In genomic region chr22:18095101-18095805, GRCh38 we compare ENCODE assay signal across 21 cellular contexts. TPM values are rescaled to one million over a fixed set of nuclear protein-coding genes. Genes with fewer than 3 reads are reported as not detected.
A peak's percentile ranks its signal among the peaks of the same experiment; 100 is the strongest.
DNase-seq lines count a peak whose midpoint lies in the region; ATAC-seq, FAIRE-seq and TF ChIP-seq lines count a peak whose summit lies in the region.
"Had no signal": no experiment of that assay in that cellular context is flagged by ENCODE, and none has a peak within 500 bp of the region (broad histone marks: within the 10 kb centered on the region; RNA-seq: fewer than 3 reads in every experiment).

No MANE protein-coding gene starts in this region.

- peaks cover 45% of the 10 kb centered on the region for H3K36me3 Mint-ChIP-seq in activated CD8-positive, alpha-beta T cell treated with anti-CD3 and anti-CD28 coated beads for 36 hours (ENCODE audit: low read depth)
- peaks cover 41% of the 10 kb centered on the region for H3K36me3 Mint-ChIP-seq in activated CD8-positive, alpha-beta T cell treated with anti-CD3 and anti-CD28 coated beads, Interleukin-2, amount 10 ng/mL, durations not matched to agents 7 days and 5 days (ENCODE audit: low read depth)

- H3K4me1 ChIP-seq in endothelial cell of umbilical vein (ENCODE audit: control insufficient read depth, extremely low read depth, insufficient read depth, low read length) (peaks cover 14% of the 10 kb centered on the region), small intestine (ENCODE audit: control insufficient read depth in 2 of 2, insufficient read depth in 1 of 2, low read depth in 1 of 2, low read length in 1 of 2) (peaks cover 5 to 8% of the 10 kb centered on the region in 2 donors)

- no peak overlapping the region for H3K27ac ChIP-seq in endothelial cell of umbilical vein (ENCODE audit: insufficient read depth, low read depth, low read length)
- peak overlapping the region; percentile 34 to 38 for H3K27ac ChIP-seq in small intestine (ENCODE audit: low read depth in 1 of 2, low read length in 1 of 2)
- H3K27ac ChIP-seq: epithelial cell of prostate had no signal

- CTCF ChIA-PET in activated CD8-positive, alpha-beta T cell treated with anti-CD3 and anti-CD28 coated beads for 36 hours (lab: Charles Lee) = interaction anchor here (0.6 kb wide), 1 partner anchor 19 kb away, joined by 3 read pairs; no protein-coding TSS in a partner anchor
- CTCF ChIA-PET in activated CD8-positive, alpha-beta T cell treated with anti-CD3 and anti-CD28 coated beads, Interleukin-2, amount 10 ng/mL, durations not matched to agents 7 days and 5 days (lab: Charles Lee) = no interaction called here
- CTCF ChIA-PET in endothelial cell of umbilical vein (lab: Charles Lee) = interaction anchor here (5.3 kb wide), 1 partner anchor 18 kb away, joined by 41 read pairs; the partner anchor contains the start of gene PEX26

- H3K4me3 Mint-ChIP-seq in activated CD8-positive, alpha-beta T cell treated with anti-CD3 and anti-CD28 coated beads for 36 hours = no peak overlapping the region
- H3K4me3 Mint-ChIP-seq in activated CD8-positive, alpha-beta T cell treated with anti-CD3 and anti-CD28 coated beads, Interleukin-2, amount 10 ng/mL, durations not matched to agents 7 days and 5 days = no peak overlapping the region
- H3K4me3 Mint-ChIP-seq: central memory CD8-positive, alpha-beta T cell had no signal

- H3K27ac Mint-ChIP-seq in activated CD8-positive, alpha-beta T cell treated with anti-CD3 and anti-CD28 coated beads for 36 hours = no peak overlapping the region
- H3K27ac Mint-ChIP-seq in activated CD8-positive, alpha-beta T cell treated with anti-CD3 and anti-CD28 coated beads, Interleukin-2, amount 10 ng/mL, durations not matched to agents 7 days and 5 days = no peak overlapping the region
- H3K27ac Mint-ChIP-seq: progenitor cell of endocrine pancreas had no signal

- no peaks in the 10 kb centered on the region for H3K36me3 ChIP-seq in endothelial cell of umbilical vein (ENCODE audit: control insufficient read depth in 2 of 2, extremely low read depth in 1 of 2, insufficient read depth in 2 of 2, low read length in 2 of 2)
- peaks cover 2% of the 10 kb centered on the region in 2 donors for H3K36me3 ChIP-seq in small intestine (ENCODE audit: control insufficient read depth in 2 of 2, insufficient read depth in 2 of 2, low read length in 2 of 2)

- H3K79me2 ChIP-seq in endothelial cell of umbilical vein (ENCODE audit: control insufficient read depth, insufficient read depth, low read length) = peaks cover 1% of the 10 kb centered on the region

- H3K4me3 ChIP-seq in endothelial cell of umbilical vein (replicated peaks in 1 of 3; ENCODE audit: insufficient read depth in 1 of 3, low read depth in 1 of 3, low read length in 3 of 3) (no peak overlapping the region), small intestine (ENCODE audit: low read depth in 1 of 2, low read length in 2 of 2) (no peak overlapping the region)
- H3K4me3 ChIP-seq: heart right ventricle had no signal

- BruUV-seq in endothelial cell of umbilical vein (replicated peaks; lab: Mats Ljungman, UMichigan) = no TSS peak

- peaks cover 17% of the 10 kb centered on the region for H3K4me1 Mint-ChIP-seq in activated CD8-positive, alpha-beta T cell treated with anti-CD3 and anti-CD28 coated beads for 36 hours (ENCODE audit: low read depth)
- peaks cover 4% of the 10 kb centered on the region for H3K4me1 Mint-ChIP-seq in activated CD8-positive, alpha-beta T cell treated with anti-CD3 and anti-CD28 coated beads, Interleukin-2, amount 10 ng/mL, durations not matched to agents 7 days and 5 days (ENCODE audit: low read depth)

- H3K9me3 ChIP-seq in endothelial cell of umbilical vein (replicated peaks; ENCODE audit: control insufficient read depth, insufficient read depth, low read length) (no peaks in the 10 kb centered on the region), small intestine (ENCODE audit: control insufficient read depth, low read depth) (no peaks in the 10 kb centered on the region)
- H3K9me3 ChIP-seq: heart right ventricle had no signal

- POLR2A ChIA-PET in activated CD8-positive, alpha-beta T cell treated with anti-CD3 and anti-CD28 coated beads for 36 hours (lab: Charles Lee) = no interaction called here
- POLR2A ChIA-PET in activated CD8-positive, alpha-beta T cell treated with anti-CD3 and anti-CD28 coated beads, Interleukin-2, amount 10 ng/mL, durations not matched to agents 7 days and 5 days (lab: Charles Lee) = no interaction called here
- POLR2A ChIA-PET in endothelial cell of umbilical vein (lab: Charles Lee) = no interaction called here

- H3K27me3 Mint-ChIP-seq in activated CD8-positive, alpha-beta T cell treated with anti-CD3 and anti-CD28 coated beads for 36 hours = no peaks in the 10 kb centered on the region
- no peaks in the 10 kb centered on the region for H3K27me3 Mint-ChIP-seq in activated CD8-positive, alpha-beta T cell treated with anti-CD3 and anti-CD28 coated beads, Interleukin-2, amount 10 ng/mL, durations not matched to agents 7 days and 5 days (ENCODE audit: low read depth)
- H3K27me3 Mint-ChIP-seq: central memory CD8-positive, alpha-beta T cell; progenitor cell of endocrine pancreas had no signal

- no peak for TF ChIP-seq POLR2A in endothelial cell of umbilical vein (IDR thresholded peaks at IDR 0.05; ENCODE audit: low read depth, low read length)

- intact Hi-C loops in activated CD8-positive, alpha-beta T cell treated with anti-CD3 and anti-CD28 coated beads for 36 hours (cut with micrococcal nuclease) = no loop called here
- intact Hi-C loops in endothelial cell of umbilical vein (cut with micrococcal nuclease) = no loop called here
- intact Hi-C loops in head of caudate nucleus (cut with DNase I) = no loop called here

- FAIRE-seq in endothelial cell of umbilical vein (lab: Jason Lieb, UNC) (no peak), small intestine (lab: Jason Lieb, UNC) (no peak)
- FAIRE-seq: H1, HepG2, TTC549, urothelium cell line had no signal

- H3K4me2 ChIP-seq in endothelial cell of umbilical vein (ENCODE audit: insufficient read depth, low read length) = no peak overlapping the region

- H4K20me1 ChIP-seq in endothelial cell of umbilical vein (replicated peaks; ENCODE audit: control insufficient read depth, extremely low read depth, insufficient read depth, low read length) = no peaks in the 10 kb centered on the region

- WGBS in small intestine, 3 donors = 61 to 72% (median 71%) methylated on average over 8 of the region's 8 CpGs

- ATAC-seq in activated CD8-positive, alpha-beta T cell treated with anti-CD3 and anti-CD28 coated beads for 36 hours = no peak
- ATAC-seq in activated CD8-positive, alpha-beta T cell treated with anti-CD3 and anti-CD28 coated beads, Interleukin-2, amount 10 ng/mL, durations not matched to agents 7 days and 5 days = no peak
- ATAC-seq in GM21619 (IDR thresholded peaks at IDR 0.05; ENCODE audit: unreplicated experiment) = no peak
- ATAC-seq: HepG2, SK-N-SH treated with all-trans-retinoic acid at 6 μM for 48 hours had no signal

- H3K9ac ChIP-seq in endothelial cell of umbilical vein (replicated peaks; ENCODE audit: extremely low read depth, insufficient read depth, low read length) = no peak overlapping the region

- no peak for TF ChIP-seq CTCF in activated CD8-positive, alpha-beta T cell treated with anti-CD3 and anti-CD28 coated beads for 36 hours (IDR thresholded peaks at IDR 0.05)
- no peak for TF ChIP-seq CTCF in endothelial cell of umbilical vein (IDR thresholded peaks at IDR 0.05; ENCODE audit: extremely low read depth in 1 of 2, insufficient read depth in 1 of 2, low read depth in 1 of 2, low read length in 2 of 2)

- H3K27me3 ChIP-seq in endothelial cell of umbilical vein (ENCODE audit: control insufficient read depth in 2 of 2, insufficient read depth in 2 of 2, low read length in 2 of 2) (no peaks in the 10 kb centered on the region), small intestine (ENCODE audit: control insufficient read depth in 2 of 2, insufficient read depth in 2 of 2, low read length in 2 of 2) (no peaks in the 10 kb centered on the region)
- H3K27me3 ChIP-seq: heart right ventricle had no signal

- peak; percentile 30 for DNase-seq in activated CD8-positive, alpha-beta T cell treated with anti-CD3 and anti-CD28 coated beads for 36 hours
- no peak for DNase-seq in activated CD8-positive, alpha-beta T cell treated with anti-CD3 and anti-CD28 coated beads, Interleukin-2, amount 10 ng/mL, durations not matched to agents 7 days and 5 days
- peak; percentile 74 for DNase-seq in M059J (ENCODE audit: low read depth)
- DNase-seq in endothelial cell of umbilical vein (ENCODE audit: low read depth, low spot score) = peak; percentile 7
- peak; percentile 74 for DNase-seq in small intestine
- no peak for DNase-seq in head of caudate nucleus
- no peak for DNase-seq in stimulated activated CD4-positive, alpha-beta T cell treated with anti-CD3 and anti-CD28 coated beads, Interleukin-4, amount 100 ng/mL, for 1 hour
- DNase-seq: COR-L47; heart right ventricle; NCI-H1048; OCI-M1; stimulated activated CD4-positive, alpha-beta T cell treated with anti-CD3 and anti-CD28 coated beads, Interleukin-2, amount 100 ng/mL, for 48 hours had no signal

- H3K9me3 Mint-ChIP-seq in activated CD8-positive, alpha-beta T cell treated with anti-CD3 and anti-CD28 coated beads for 36 hours = peaks cover 3% of the 10 kb centered on the region
- H3K9me3 Mint-ChIP-seq in activated CD8-positive, alpha-beta T cell treated with anti-CD3 and anti-CD28 coated beads, Interleukin-2, amount 10 ng/mL, durations not matched to agents 7 days and 5 days (ENCODE audit: insufficient read depth) = no peaks in the 10 kb centered on the region
- H3K9me3 Mint-ChIP-seq: central memory CD8-positive, alpha-beta T cell had no signal

- H2AFZ ChIP-seq in endothelial cell of umbilical vein (ENCODE audit: low read depth, low read length) = no peak overlapping the region

- H3K9me1 ChIP-seq in endothelial cell of umbilical vein (replicated peaks; ENCODE audit: control insufficient read depth, extremely low read depth, insufficient read depth, low read length) = no peaks in the 10 kb centered on the region

- dilution Hi-C loops in endothelial cell of umbilical vein (cut with MboI; ENCODE audit: extremely low pct_ligation_motif_present, low sequenced_read_pairs) = no loop called here

RNA-seq across cellular contexts. Expression of gene TUBA8, which starts 15.4 kb away (rescaled TPM):
- under 1 TPM; 0.56 to 0.85 TPM for total RNA-seq in activated CD8-positive, alpha-beta T cell treated with anti-CD3 and anti-CD28 coated beads for 36 hours
- total RNA-seq in activated CD8-positive, alpha-beta T cell treated with anti-CD3 and anti-CD28 coated beads, Interleukin-2, amount 10 ng/mL, durations not matched to agents 7 days and 5 days = 1 to 10 TPM; 1.2 to 1.5 TPM
- 1.3 and 1.7 TPM in 2 replicates for total RNA-seq in M059J (2014; rRNA removed; shearing (Covaris generic))
- total RNA-seq in endothelial cell of umbilical vein = 4.0 and 6.9 TPM in 2 replicates
- 8.9 and 10.7 TPM in 2 replicates for polyA plus RNA-seq in endothelial cell of umbilical vein
- polyA plus RNA-seq in endothelial cell of umbilical vein (2011; cell fraction: cytosol; rRNA removed) = 4.8 and 5.3 TPM in 2 replicates
- 6.3 and 6.6 TPM in 2 replicates for polyA plus RNA-seq in endothelial cell of umbilical vein (2011; cell fraction: nucleus; rRNA removed)
- 5.9 and 8.2 TPM in 2 replicates for polyA plus RNA-seq in endothelial cell of umbilical vein (2012)
- polyA minus RNA-seq in endothelial cell of umbilical vein = 5.2 and 5.9 TPM in 2 replicates
- 0.72 TPM for polyA minus RNA-seq in endothelial cell of umbilical vein (2011; cell fraction: cytosol; rRNA and poly(A)+ RNA removed)
- 2.9 and 3.3 TPM in 2 replicates for polyA minus RNA-seq in endothelial cell of umbilical vein (2011; cell fraction: nucleus; rRNA and poly(A)+ RNA removed)
- polyA plus RNA-seq in small intestine = 1 to 10 TPM; 4.4 to 5.8 (median 4.6) TPM

RNA-seq across cellular contexts. Expression of gene PEX26, which starts 17.5 kb away (rescaled TPM):
- 10 to 100 TPM; 57.8 to 59.7 TPM for total RNA-seq in activated CD8-positive, alpha-beta T cell treated with anti-CD3 and anti-CD28 coated beads for 36 hours
- 10 to 100 TPM; 44.4 TPM for total RNA-seq in activated CD8-positive, alpha-beta T cell treated with anti-CD3 and anti-CD28 coated beads, Interleukin-2, amount 10 ng/mL, durations not matched to agents 7 days and 5 days
- 10.4 and 14.6 TPM in 2 replicates for total RNA-seq in M059J (2014; rRNA removed; shearing (Covaris generic))
- total RNA-seq in endothelial cell of umbilical vein = 40.9 and 44.4 TPM in 2 replicates
- polyA plus RNA-seq in endothelial cell of umbilical vein (25.6 and 28.7 TPM in 2 replicates), small intestine (10 to 100 TPM; 23.2 to 48.0 (median 28.0) TPM)
- polyA plus RNA-seq in endothelial cell of umbilical vein (2011; cell fraction: cytosol; rRNA removed) = 21.8 and 23.5 TPM in 2 replicates
- 21.1 and 21.6 TPM in 2 replicates for polyA plus RNA-seq in endothelial cell of umbilical vein (2011; cell fraction: nucleus; rRNA removed)
- polyA plus RNA-seq in endothelial cell of umbilical vein (2012) = 20.1 and 20.5 TPM in 2 replicates
- 37.5 and 45.4 TPM in 2 replicates for polyA minus RNA-seq in endothelial cell of umbilical vein
- polyA minus RNA-seq in endothelial cell of umbilical vein (2011; cell fraction: cytosol; rRNA and poly(A)+ RNA removed) = 8.5 TPM
- polyA minus RNA-seq in endothelial cell of umbilical vein (2011; cell fraction: nucleus; rRNA and poly(A)+ RNA removed) = 13.7 TPM in 2 replicates

RNA-seq across cellular contexts. Expression of gene USP18, which starts 54.7 kb away (rescaled TPM):
- total RNA-seq in activated CD8-positive, alpha-beta T cell treated with anti-CD3 and anti-CD28 coated beads for 36 hours = 1 to 10 TPM; 6.4 to 6.6 TPM
- total RNA-seq in activated CD8-positive, alpha-beta T cell treated with anti-CD3 and anti-CD28 coated beads, Interleukin-2, amount 10 ng/mL, durations not matched to agents 7 days and 5 days = 10 to 100 TPM; 50.0 to 52.5 TPM
- total RNA-seq in M059J (2014; rRNA removed; shearing (Covaris generic)) = 159 and 164 TPM in 2 replicates
- 16.5 and 17.2 TPM in 2 replicates for total RNA-seq in endothelial cell of umbilical vein
- polyA plus RNA-seq in endothelial cell of umbilical vein (12.2 and 13.9 TPM in 2 replicates), small intestine (1 to 10 TPM; 5.1 to 9.8 (median 9.4) TPM)
- 19.2 and 20.7 TPM in 2 replicates for polyA plus RNA-seq in endothelial cell of umbilical vein (2011; cell fraction: cytosol; rRNA removed)
- 13.7 and 16.6 TPM in 2 replicates for polyA plus RNA-seq in endothelial cell of umbilical vein (2011; cell fraction: nucleus; rRNA removed)
- 22.8 and 34.8 TPM in 2 replicates for polyA plus RNA-seq in endothelial cell of umbilical vein (2012)
- polyA minus RNA-seq in endothelial cell of umbilical vein = 12.1 and 13.3 TPM in 2 replicates
- polyA minus RNA-seq in endothelial cell of umbilical vein (2011; cell fraction: cytosol; rRNA and poly(A)+ RNA removed) = 1.9 TPM
- polyA minus RNA-seq in endothelial cell of umbilical vein (2011; cell fraction: nucleus; rRNA and poly(A)+ RNA removed) = 3.6 and 3.7 TPM in 2 replicates

Comparison
In these comparisons a context has a peak if more than half of its experiments do, and no peak if none do; other contexts are left out.
1. DNase-seq: peak in activated CD8-positive, alpha-beta T cell treated with anti-CD3 and anti-CD28 coated beads for 36 hours (single experiment), M059J (single experiment), endothelial cell of umbilical vein (single experiment) and small intestine (single experiment); none in activated CD8-positive, alpha-beta T cell treated with anti-CD3 and anti-CD28 coated beads, Interleukin-2, amount 10 ng/mL, durations not matched to agents 7 days and 5 days (single experiment), head of caudate nucleus (0 of 42) and stimulated activated CD4-positive, alpha-beta T cell treated with anti-CD3 and anti-CD28 coated beads, Interleukin-4, amount 100 ng/mL, for 1 hour (single experiment).